1 cellular context compared by ENCODE assay signal in genomic region chr1:27004471-27005165, GRCh38.
TF ChIP-seq lines count a peak whose summit lies in the region.

No MANE protein-coding gene starts in this region.

TF ChIP-seq in K562, 482 proteins besides CTCF, POLR2A, EP300 and RAD21 (continued from another document):
- TF ChIP-seq, protein P1, sequence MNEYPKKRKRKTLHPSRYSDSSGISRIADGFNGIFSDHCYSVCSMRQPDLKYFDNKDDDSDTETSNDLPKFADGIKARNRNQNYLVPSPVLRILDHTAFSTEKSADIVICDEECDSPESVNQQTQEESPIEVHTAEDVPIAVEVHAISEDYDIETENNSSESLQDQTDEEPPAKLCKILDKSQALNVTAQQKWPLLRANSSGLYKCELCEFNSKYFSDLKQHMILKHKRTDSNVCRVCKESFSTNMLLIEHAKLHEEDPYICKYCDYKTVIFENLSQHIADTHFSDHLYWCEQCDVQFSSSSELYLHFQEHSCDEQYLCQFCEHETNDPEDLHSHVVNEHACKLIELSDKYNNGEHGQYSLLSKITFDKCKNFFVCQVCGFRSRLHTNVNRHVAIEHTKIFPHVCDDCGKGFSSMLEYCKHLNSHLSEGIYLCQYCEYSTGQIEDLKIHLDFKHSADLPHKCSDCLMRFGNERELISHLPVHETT (CRISPR knock-in tag; conservative IDR thresholded peaks at IDR 0.05 in 1 of 2, IDR thresholded peaks at IDR 0.05 in 1 of 2): no peak
- TF ChIP-seq MEF2D (tag; conservative IDR thresholded peaks at IDR 0.05; ENCODE audit: low read depth): no peak
- TF ChIP-seq TCF3 (CRISPR knock-in tag; IDR thresholded peaks at IDR 0.05): no peak
- TF ChIP-seq ZNF121 (CRISPR knock-in tag; conservative IDR thresholded peaks at IDR 0.05): no peak
